In the genomic region with DNA sequence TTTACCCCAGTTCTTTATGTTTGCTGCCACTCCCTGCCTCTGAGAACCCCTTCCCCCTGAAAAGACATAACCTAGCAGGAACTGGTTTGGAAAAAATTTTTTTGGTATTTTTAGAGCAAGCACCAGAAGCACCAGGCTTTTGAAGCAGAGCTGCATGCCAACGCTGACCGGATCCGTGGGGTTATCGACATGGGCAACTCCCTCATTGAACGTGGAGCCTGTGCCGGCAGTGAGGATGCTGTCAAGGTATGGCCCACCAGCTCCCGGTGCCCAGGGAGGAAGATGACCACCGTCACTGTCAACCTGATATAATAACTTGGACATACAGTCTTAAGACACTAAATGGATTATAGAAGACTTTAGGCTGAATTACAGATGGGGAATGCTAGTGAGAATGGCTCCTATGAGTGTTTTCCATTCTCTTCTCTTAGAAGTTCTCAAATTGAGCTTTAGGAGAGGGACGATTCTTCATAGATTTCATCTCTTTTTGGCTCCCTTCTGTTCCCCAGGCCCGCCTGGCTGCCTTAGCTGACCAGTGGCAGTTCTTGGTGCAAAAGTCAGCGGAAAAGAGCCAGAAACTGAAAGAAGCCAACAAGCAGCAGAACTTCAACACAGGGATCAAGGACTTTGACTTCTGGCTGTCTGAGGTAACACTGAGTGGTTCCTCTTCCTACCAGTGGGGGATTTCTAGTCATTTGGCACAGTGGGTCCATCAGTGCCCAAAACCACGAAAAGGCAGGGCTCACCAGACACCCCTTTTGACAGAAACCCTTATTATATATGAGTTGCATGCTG, we compare ENCODE assay signal across 19 cellular contexts.
"Had no signal": no experiment of that assay in that cellular context is flagged by ENCODE, and none has a peak within 500 bp of the region (broad histone marks: within the 10 kb centered on the region; RNA-seq: fewer than 3 reads in every experiment).

No MANE protein-coding gene starts in this region.

- DNase-seq: activated CD4-positive, alpha-beta T cell treated with anti-CD3 and anti-CD28 coated beads, Interleukin-2, amount 10 ng/mL, durations not matched to agents 7 days and 5 days; activated CD4-positive, CD25-positive, alpha-beta regulatory T cell treated with anti-CD3 and anti-CD28 coated beads, Interleukin-2, amount 50 U/mL, for 72 hours; activated CD8-positive, alpha-beta memory T cell treated with anti-CD3 and anti-CD28 coated beads, Interleukin-2, amount 10 ng/mL, durations not matched to agents 7 days and 5 days; activated CD8-positive, alpha-beta T cell treated with anti-CD3 and anti-CD28 coated beads for 36 hours; activated naive CD4-positive, alpha-beta T cell treated with anti-CD3 and anti-CD28 coated beads for 36 hours; activated T-cell treated with anti-CD3 and anti-CD28 coated beads for 4 hours; amygdala; foreskin keratinocyte; kidney; naive thymus-derived CD4-positive, alpha-beta T cell; stimulated activated CD4-positive, alpha-beta T cell treated with anti-CD3 and anti-CD28 coated beads, Interleukin-12 subunit alpha, Interleukin-12 subunit beta, amount 100 ng/mL, for 4 hours; substantia nigra; tibial artery; WERI-Rb-1 had no signal

- H3K4me1 Mint-ChIP-seq: activated CD4-positive, alpha-beta T cell treated with anti-CD3 and anti-CD28 coated beads, Interleukin-2, amount 10 ng/mL, durations not matched to agents 7 days and 5 days; activated CD8-positive, alpha-beta memory T cell treated with anti-CD3 and anti-CD28 coated beads, Interleukin-2, amount 10 ng/mL, durations not matched to agents 7 days and 5 days; naive thymus-derived CD4-positive, alpha-beta T cell had no signal

- H3K9me3 Mint-ChIP-seq: activated CD4-positive, alpha-beta T cell treated with anti-CD3 and anti-CD28 coated beads, Interleukin-2, amount 10 ng/mL, durations not matched to agents 7 days and 5 days; activated CD8-positive, alpha-beta T cell treated with anti-CD3 and anti-CD28 coated beads for 36 hours; activated naive CD4-positive, alpha-beta T cell treated with anti-CD3 and anti-CD28 coated beads for 36 hours; naive thymus-derived CD4-positive, alpha-beta T cell; T-helper 2 cell treated with Interferon-gamma antibody and Interleukin-4, amounts not matched to agents 5 μg/mL and 100 μg/mL, for 36 hours had no signal

- H3K27ac Mint-ChIP-seq: activated CD4-positive, alpha-beta T cell treated with anti-CD3 and anti-CD28 coated beads, Interleukin-2, amount 10 ng/mL, durations not matched to agents 7 days and 5 days; activated CD8-positive, alpha-beta memory T cell treated with anti-CD3 and anti-CD28 coated beads, Interleukin-2, amount 10 ng/mL, durations not matched to agents 7 days and 5 days; activated CD8-positive, alpha-beta T cell treated with anti-CD3 and anti-CD28 coated beads for 36 hours; activated naive CD4-positive, alpha-beta T cell treated with anti-CD3 and anti-CD28 coated beads for 36 hours; progenitor cell of endocrine pancreas; T-helper 2 cell treated with Interferon-gamma antibody and Interleukin-4, amounts not matched to agents 5 μg/mL and 100 μg/mL, for 36 hours had no signal

- H3K9me3 ChIP-seq: tibial artery had no signal

- H3K27me3 ChIP-seq: cardiac muscle cell, foreskin keratinocyte, tibial artery had no signal

- H3K4me3 Mint-ChIP-seq: activated CD4-positive, alpha-beta T cell treated with anti-CD3 and anti-CD28 coated beads, Interleukin-2, amount 10 ng/mL, durations not matched to agents 7 days and 5 days; activated CD8-positive, alpha-beta memory T cell treated with anti-CD3 and anti-CD28 coated beads, Interleukin-2, amount 10 ng/mL, durations not matched to agents 7 days and 5 days; activated CD8-positive, alpha-beta T cell treated with anti-CD3 and anti-CD28 coated beads for 36 hours; activated naive CD4-positive, alpha-beta T cell treated with anti-CD3 and anti-CD28 coated beads for 36 hours; naive thymus-derived CD4-positive, alpha-beta T cell; T-helper 2 cell treated with Interferon-gamma antibody and Interleukin-4, amounts not matched to agents 5 μg/mL and 100 μg/mL, for 36 hours had no signal

- H3K4me1 ChIP-seq: foreskin keratinocyte had no signal

- H3K4me3 ChIP-seq: cardiac muscle cell, lung, tibial artery had no signal

- H3K27ac ChIP-seq: cardiac muscle cell, foreskin keratinocyte, tibial artery, WERI-Rb-1 had no signal

- ATAC-seq: activated CD8-positive, alpha-beta memory T cell treated with anti-CD3 and anti-CD28 coated beads, Interleukin-2, amount 10 ng/mL, durations not matched to agents 7 days and 5 days; activated CD8-positive, alpha-beta T cell treated with anti-CD3 and anti-CD28 coated beads for 36 hours; foreskin keratinocyte; naive thymus-derived CD4-positive, alpha-beta T cell; SK-N-SH treated with all-trans-retinoic acid at 6 μM for 48 hours had no signal

- H3K27me3 Mint-ChIP-seq: activated CD4-positive, alpha-beta T cell treated with anti-CD3 and anti-CD28 coated beads, Interleukin-2, amount 10 ng/mL, durations not matched to agents 7 days and 5 days; activated CD8-positive, alpha-beta memory T cell treated with anti-CD3 and anti-CD28 coated beads, Interleukin-2, amount 10 ng/mL, durations not matched to agents 7 days and 5 days; activated CD8-positive, alpha-beta T cell treated with anti-CD3 and anti-CD28 coated beads for 36 hours; naive thymus-derived CD4-positive, alpha-beta T cell; progenitor cell of endocrine pancreas had no signal
